In the genomic region with DNA sequence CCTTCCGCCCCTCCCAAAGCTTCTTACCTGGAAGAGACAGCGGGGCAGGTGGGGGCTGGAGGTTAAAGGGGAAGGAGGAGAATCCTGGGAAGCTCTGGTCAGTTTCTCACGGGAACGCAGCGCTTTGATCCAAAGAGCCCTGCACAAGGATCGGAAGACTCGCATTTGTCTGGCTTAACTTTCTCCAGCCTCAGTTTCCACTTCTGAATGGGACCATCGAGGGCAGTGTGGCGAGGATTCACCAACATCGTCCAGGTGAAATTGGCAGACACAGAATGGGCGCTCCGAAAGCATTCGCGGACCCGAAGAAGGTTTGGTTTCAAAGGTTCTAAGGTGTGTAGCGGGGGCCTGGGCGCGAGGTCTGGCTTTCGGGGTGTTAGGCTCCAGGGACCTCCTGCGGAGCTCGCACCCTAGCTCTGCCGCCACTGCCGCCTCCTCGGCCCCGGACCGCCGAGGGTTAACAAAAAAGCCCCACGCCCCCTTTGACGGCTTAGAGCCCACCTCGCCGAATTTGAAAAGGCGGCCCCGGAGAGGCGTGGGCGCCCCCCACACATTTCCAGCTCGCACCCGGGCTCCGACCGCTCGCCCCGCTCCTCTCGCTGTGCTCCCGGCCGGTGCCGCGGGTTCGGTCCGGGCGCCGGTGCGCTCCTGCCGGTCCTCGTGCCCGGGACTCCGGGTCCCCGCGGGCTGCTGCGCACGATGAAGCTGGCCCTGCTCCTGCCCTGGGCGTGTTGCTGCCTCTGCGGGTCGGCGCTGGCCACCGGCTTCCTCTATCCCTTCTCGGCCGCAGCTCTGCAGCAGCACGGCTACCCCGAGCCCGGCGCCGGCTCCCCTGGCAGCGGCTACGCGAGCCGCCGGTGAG, we compare ENCODE assay signal across 1 cellular context.
TF ChIP-seq lines count a peak whose summit lies in the region.

A gene (plus strand): TSS at position 542 of the 862 bp plus-strand sequence. CDS start 158 bp downstream, at position 700.

TF ChIP-seq in HEK293, 187 proteins besides CTCF, POLR2A, EP300 and RAD21 (continued from another document):
- TF ChIP-seq, protein P1, sequence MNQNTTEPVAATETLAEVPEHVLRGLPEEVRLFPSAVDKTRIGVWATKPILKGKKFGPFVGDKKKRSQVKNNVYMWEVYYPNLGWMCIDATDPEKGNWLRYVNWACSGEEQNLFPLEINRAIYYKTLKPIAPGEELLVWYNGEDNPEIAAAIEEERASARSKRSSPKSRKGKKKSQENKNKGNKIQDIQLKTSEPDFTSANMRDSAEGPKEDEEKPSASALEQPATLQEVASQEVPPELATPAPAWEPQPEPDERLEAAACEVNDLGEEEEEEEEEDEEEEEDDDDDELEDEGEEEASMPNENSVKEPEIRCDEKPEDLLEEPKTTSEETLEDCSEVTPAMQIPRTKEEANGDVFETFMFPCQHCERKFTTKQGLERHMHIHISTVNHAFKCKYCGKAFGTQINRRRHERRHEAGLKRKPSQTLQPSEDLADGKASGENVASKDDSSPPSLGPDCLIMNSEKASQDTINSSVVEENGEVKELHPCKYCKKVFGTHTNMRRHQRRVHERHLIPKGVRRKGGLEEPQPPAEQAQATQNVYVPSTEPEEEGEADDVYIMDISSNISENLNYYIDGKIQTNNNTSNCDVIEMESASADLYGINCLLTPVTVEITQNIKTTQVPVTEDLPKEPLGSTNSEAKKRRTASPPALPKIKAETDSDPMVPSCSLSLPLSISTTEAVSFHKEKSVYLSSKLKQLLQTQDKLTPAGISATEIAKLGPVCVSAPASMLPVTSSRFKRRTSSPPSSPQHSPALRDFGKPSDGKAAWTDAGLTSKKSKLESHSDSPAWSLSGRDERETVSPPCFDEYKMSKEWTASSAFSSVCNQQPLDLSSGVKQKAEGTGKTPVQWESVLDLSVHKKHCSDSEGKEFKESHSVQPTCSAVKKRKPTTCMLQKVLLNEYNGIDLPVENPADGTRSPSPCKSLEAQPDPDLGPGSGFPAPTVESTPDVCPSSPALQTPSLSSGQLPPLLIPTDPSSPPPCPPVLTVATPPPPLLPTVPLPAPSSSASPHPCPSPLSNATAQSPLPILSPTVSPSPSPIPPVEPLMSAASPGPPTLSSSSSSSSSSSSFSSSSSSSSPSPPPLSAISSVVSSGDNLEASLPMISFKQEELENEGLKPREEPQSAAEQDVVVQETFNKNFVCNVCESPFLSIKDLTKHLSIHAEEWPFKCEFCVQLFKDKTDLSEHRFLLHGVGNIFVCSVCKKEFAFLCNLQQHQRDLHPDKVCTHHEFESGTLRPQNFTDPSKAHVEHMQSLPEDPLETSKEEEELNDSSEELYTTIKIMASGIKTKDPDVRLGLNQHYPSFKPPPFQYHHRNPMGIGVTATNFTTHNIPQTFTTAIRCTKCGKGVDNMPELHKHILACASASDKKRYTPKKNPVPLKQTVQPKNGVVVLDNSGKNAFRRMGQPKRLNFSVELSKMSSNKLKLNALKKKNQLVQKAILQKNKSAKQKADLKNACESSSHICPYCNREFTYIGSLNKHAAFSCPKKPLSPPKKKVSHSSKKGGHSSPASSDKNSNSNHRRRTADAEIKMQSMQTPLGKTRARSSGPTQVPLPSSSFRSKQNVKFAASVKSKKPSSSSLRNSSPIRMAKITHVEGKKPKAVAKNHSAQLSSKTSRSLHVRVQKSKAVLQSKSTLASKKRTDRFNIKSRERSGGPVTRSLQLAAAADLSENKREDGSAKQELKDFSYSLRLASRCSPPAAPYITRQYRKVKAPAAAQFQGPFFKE (tag by site-specific recombination; IDR thresholded peaks at IDR 0.05; ENCODE audit: borderline replicate concordance), result no peak
- TF ChIP-seq ZNF404 (tag by site-specific recombination; IDR thresholded peaks at IDR 0.05), result no peak
